In genomic region chr10:123573236-123574147, GRCh38 we compare ENCODE assay signal across 8 cellular contexts.
DNase-seq lines count a peak whose midpoint lies in the region; ATAC-seq, FAIRE-seq and TF ChIP-seq lines count a peak whose summit lies in the region.

No MANE protein-coding gene starts in this region.

- no peaks in the 10 kb centered on the region for H3K4me1 Mint-ChIP-seq in activated naive CD4-positive, alpha-beta T cell treated with anti-CD3 and anti-CD28 coated beads for 36 hours (ENCODE audit: low read depth)
- H3K4me1 Mint-ChIP-seq in stimulated activated memory B cell treated with anti-CD40 and anti-IgM and Interleukin-4, amounts not matched to agents 10 μg/mL and 1 μg/mL and 100 μg/mL, for 72 hours, result no peaks in the 10 kb centered on the region

- no peaks in the 10 kb centered on the region for H3K9me3 ChIP-seq in kidney (ENCODE audit: control insufficient read depth in 1 of 2, low read length in 2 of 2)

- CTCF ChIA-PET in BJ (lab: Yijun Ruan, JAX), result interaction anchor here (0.8 to 2.4 kb wide), 11 partner anchors 9 to 816 kb away, joined by 3 to 13 read pairs (median 5); no protein-coding TSS in a partner anchor
- CTCF ChIA-PET in activated naive CD4-positive, alpha-beta T cell treated with anti-CD3 and anti-CD28 coated beads for 36 hours (lab: Charles Lee), result interaction anchor here (0.6 to 1.6 kb wide), 8 partner anchors 8 to 421 kb away, joined by 3 to 10 read pairs (median 3); no protein-coding TSS in a partner anchor

- peaks cover 32% of the 10 kb centered on the region for H3K27me3 Mint-ChIP-seq in activated naive CD4-positive, alpha-beta T cell treated with anti-CD3 and anti-CD28 coated beads for 36 hours (ENCODE audit: low read depth)
- peaks cover 59% of the 10 kb centered on the region for H3K27me3 Mint-ChIP-seq in stimulated activated memory B cell treated with anti-CD40 and anti-IgM and Interleukin-4, amounts not matched to agents 10 μg/mL and 1 μg/mL and 100 μg/mL, for 72 hours

- H3K27ac Mint-ChIP-seq in activated naive CD4-positive, alpha-beta T cell treated with anti-CD3 and anti-CD28 coated beads for 36 hours, result no peak overlapping the region
- H3K27ac Mint-ChIP-seq in stimulated activated memory B cell treated with anti-CD40 and anti-IgM and Interleukin-4, amounts not matched to agents 10 μg/mL and 1 μg/mL and 100 μg/mL, for 72 hours, result no peak overlapping the region

- TF ChIP-seq CTCF in BJ (IDR thresholded peaks at IDR 0.05; ENCODE audit: insufficient read depth, low read depth, low read length), result peak; percentile 60
- TF ChIP-seq CTCF in kidney (IDR thresholded peaks at IDR 0.05; ENCODE audit: borderline replicate concordance, extremely low read depth, insufficient read depth), result peak; percentile 36

- H3K9ac ChIP-seq in kidney (ENCODE audit: low read length in 2 of 2), result no peak overlapping the region

- FAIRE-seq in kidney (lab: Jason Lieb, UNC), result no peak

- intact Hi-C loops in activated naive CD4-positive, alpha-beta T cell treated with anti-CD3 and anti-CD28 coated beads for 36 hours (cut with micrococcal nuclease), result no loop called here
- intact Hi-C loops in kidney (cut with DNase I), result no loop called here

- no peaks in the 10 kb centered on the region for H3K4me1 ChIP-seq in kidney (ENCODE audit: control insufficient read depth in 1 of 2, insufficient read depth in 1 of 2, low read depth in 1 of 2, low read length in 2 of 2)

- H3K27ac ChIP-seq in kidney (ENCODE audit: low read depth in 2 of 2, low read length in 2 of 2), result no peak overlapping the region

- no peak overlapping the region for H3K4me3 Mint-ChIP-seq in activated naive CD4-positive, alpha-beta T cell treated with anti-CD3 and anti-CD28 coated beads for 36 hours
- H3K4me3 Mint-ChIP-seq in stimulated activated memory B cell treated with anti-CD40 and anti-IgM and Interleukin-4, amounts not matched to agents 10 μg/mL and 1 μg/mL and 100 μg/mL, for 72 hours, result no peak overlapping the region

- H3K36me3 Mint-ChIP-seq in activated naive CD4-positive, alpha-beta T cell treated with anti-CD3 and anti-CD28 coated beads for 36 hours (ENCODE audit: low read depth), result no peaks in the 10 kb centered on the region
- no peaks in the 10 kb centered on the region for H3K36me3 Mint-ChIP-seq in stimulated activated memory B cell treated with anti-CD40 and anti-IgM and Interleukin-4, amounts not matched to agents 10 μg/mL and 1 μg/mL and 100 μg/mL, for 72 hours

- ATAC-seq in GM21529 (IDR thresholded peaks at IDR 0.05; ENCODE audit: unreplicated experiment) (peak; percentile 44), HG02870 (IDR thresholded peaks at IDR 0.05; ENCODE audit: unreplicated experiment) (no peak), GM18511 (IDR thresholded peaks at IDR 0.05; ENCODE audit: unreplicated experiment) (no peak)
- ATAC-seq in stimulated activated memory B cell treated with anti-CD40 and anti-IgM and Interleukin-4, amounts not matched to agents 10 μg/mL and 1 μg/mL and 100 μg/mL, for 72 hours, result peak; percentile 50

- H3K9me3 Mint-ChIP-seq in activated naive CD4-positive, alpha-beta T cell treated with anti-CD3 and anti-CD28 coated beads for 36 hours, result no peaks in the 10 kb centered on the region
- H3K9me3 Mint-ChIP-seq in stimulated activated memory B cell treated with anti-CD40 and anti-IgM and Interleukin-4, amounts not matched to agents 10 μg/mL and 1 μg/mL and 100 μg/mL, for 72 hours, result peaks cover 2% of the 10 kb centered on the region

- H3K36me3 ChIP-seq in BJ (ENCODE audit: control insufficient read depth, insufficient read depth, low read length), result no peaks in the 10 kb centered on the region
- H3K36me3 ChIP-seq in kidney (ENCODE audit: control insufficient read depth in 1 of 2, insufficient read depth in 2 of 2, low read length in 2 of 2), result no peaks in the 10 kb centered on the region

- POLR2A ChIA-PET in BJ (lab: Charles Lee), result interaction anchor here (0.6 kb wide), 1 partner anchor 196 kb away, joined by 3 read pairs; no protein-coding TSS in a partner anchor

- H3K27me3 ChIP-seq in BJ (ENCODE audit: control insufficient read depth, insufficient read depth, low read length), result no peaks in the 10 kb centered on the region

- no peak for DNase-seq in BJ (ENCODE audit: low read depth)
- peak; percentile 82 for DNase-seq in NCI-H82 (lab: John Stamatoyannopoulos, UW)
- DNase-seq in activated naive CD4-positive, alpha-beta T cell treated with anti-CD3 and anti-CD28 coated beads for 36 hours, result peak; percentile 55
- DNase-seq in kidney, result no peak

- H3K4me3 ChIP-seq in BJ (ENCODE audit: low read depth, low read length) (no peak overlapping the region), kidney (ENCODE audit: low read length in 2 of 2) (no peak overlapping the region)

Comparison
In these comparisons a context has a peak if more than half of its experiments do, and no peak if none do; other contexts are left out.
1. DNase-seq: peak in NCI-H82 (single experiment) and activated naive CD4-positive, alpha-beta T cell treated with anti-CD3 and anti-CD28 coated beads for 36 hours (single experiment); none in BJ (single experiment) and kidney (single experiment).
2. ATAC-seq: peak in GM21529 (single experiment) and stimulated activated memory B cell treated with anti-CD40 and anti-IgM and Interleukin-4, amounts not matched to agents 10 μg/mL and 1 μg/mL and 100 μg/mL, for 72 hours (single experiment); none in HG02870 (single experiment) and GM18511 (single experiment).